ENCODE assay signal across 12 cellular contexts in genomic region chr4:129342820-129343219, GRCh38.
DNase-seq lines count a peak whose midpoint lies in the region; ATAC-seq and TF ChIP-seq lines count a peak whose summit lies in the region.
"Had no signal": no experiment of that assay in that cellular context is flagged by ENCODE, and none has a peak within 500 bp of the region (broad histone marks: within the 10 kb centered on the region; RNA-seq: fewer than 3 reads in every experiment).

No MANE protein-coding gene starts in this region.

- no peak overlapping the region for H3K27ac Mint-ChIP-seq in activated naive CD4-positive, alpha-beta T cell treated with anti-CD3 and anti-CD28 coated beads, Interleukin-2, amount 10 ng/mL, durations not matched to agents 7 days and 5 days
- H3K27ac Mint-ChIP-seq: activated CD8-positive, alpha-beta T cell treated with anti-CD3 and anti-CD28 coated beads, Interleukin-2, amount 10 ng/mL, durations not matched to agents 7 days and 5 days had no signal

- TF ChIP-seq CTCF in epithelial cell of esophagus (IDR thresholded peaks at IDR 0.05; ENCODE audit: insufficient read depth, low read depth, low read length, missing control alignments) (no peak), omental fat pad (IDR thresholded peaks at IDR 0.05) (no peak)

- CTCF ChIA-PET in activated naive CD4-positive, alpha-beta T cell treated with anti-CD3 and anti-CD28 coated beads, Interleukin-2, amount 10 ng/mL, durations not matched to agents 7 days and 5 days (lab: Charles Lee): interaction anchor here (0.9 kb wide), 1 partner anchor 299 kb away, joined by 3 read pairs; no protein-coding TSS in a partner anchor

- peak overlapping the region; percentile 16 for H3K4me3 ChIP-seq in epithelial cell of esophagus (ENCODE audit: low read length)
- H3K4me3 ChIP-seq: sigmoid colon, thyroid gland had no signal

- H3K27me3 Mint-ChIP-seq in activated naive CD4-positive, alpha-beta T cell treated with anti-CD3 and anti-CD28 coated beads, Interleukin-2, amount 10 ng/mL, durations not matched to agents 7 days and 5 days: no peaks in the 10 kb centered on the region

- H3K36me3 Mint-ChIP-seq in activated naive CD4-positive, alpha-beta T cell treated with anti-CD3 and anti-CD28 coated beads, Interleukin-2, amount 10 ng/mL, durations not matched to agents 7 days and 5 days: no peaks in the 10 kb centered on the region

- no peaks in the 10 kb centered on the region for H3K4me1 Mint-ChIP-seq in activated naive CD4-positive, alpha-beta T cell treated with anti-CD3 and anti-CD28 coated beads, Interleukin-2, amount 10 ng/mL, durations not matched to agents 7 days and 5 days

- H3K4me3 Mint-ChIP-seq in activated naive CD4-positive, alpha-beta T cell treated with anti-CD3 and anti-CD28 coated beads, Interleukin-2, amount 10 ng/mL, durations not matched to agents 7 days and 5 days: no peak overlapping the region
- H3K4me3 Mint-ChIP-seq: activated CD8-positive, alpha-beta T cell treated with anti-CD3 and anti-CD28 coated beads, Interleukin-2, amount 10 ng/mL, durations not matched to agents 7 days and 5 days had no signal

- no peaks in the 10 kb centered on the region for H3K9me3 Mint-ChIP-seq in activated naive CD4-positive, alpha-beta T cell treated with anti-CD3 and anti-CD28 coated beads, Interleukin-2, amount 10 ng/mL, durations not matched to agents 7 days and 5 days

- DNase-seq in EL (peak; percentile 83), NOMO-1 treated with DMSO at 0.1 percent for 48 hours (lab: John Stamatoyannopoulos, UW; ENCODE audit: unreplicated experiment) (peak; percentile 93), epithelial cell of esophagus (ENCODE audit: low read depth) (peak; percentile 93), omental fat pad (ENCODE audit: low spot score) (no peak), NCI-H2196 (lab: John Stamatoyannopoulos, UW; ENCODE audit: unreplicated experiment) (no peak), iPS-NIHi7 (ENCODE audit: extremely low spot score) (no peak)
- DNase-seq in activated naive CD4-positive, alpha-beta T cell treated with anti-CD3 and anti-CD28 coated beads, Interleukin-2, amount 10 ng/mL, durations not matched to agents 7 days and 5 days: no peak
- DNase-seq: activated CD8-positive, alpha-beta T cell treated with anti-CD3 and anti-CD28 coated beads, Interleukin-2, amount 10 ng/mL, durations not matched to agents 7 days and 5 days; NCI-H1694 treated with DMSO at 0.1 percent for 48 hours; sigmoid colon; thyroid gland had no signal

- peak; percentile 95 for ATAC-seq in omental fat pad (ENCODE audit: low FRiP score)
- ATAC-seq in GM21737 (IDR thresholded peaks at IDR 0.05; ENCODE audit: unreplicated experiment): no peak
- ATAC-seq: activated CD8-positive, alpha-beta T cell treated with anti-CD3 and anti-CD28 coated beads, Interleukin-2, amount 10 ng/mL, durations not matched to agents 7 days and 5 days had no signal

Comparison
In these comparisons a context has a peak if more than half of its experiments do, and no peak if none do; other contexts are left out.
1. DNase-seq: peak in EL (single experiment), NOMO-1 treated with DMSO at 0.1 percent for 48 hours (single experiment) and epithelial cell of esophagus (single experiment); none in omental fat pad (single experiment), NCI-H2196 (single experiment), iPS-NIHi7 (single experiment) and activated naive CD4-positive, alpha-beta T cell treated with anti-CD3 and anti-CD28 coated beads, Interleukin-2, amount 10 ng/mL, durations not matched to agents 7 days and 5 days (single experiment).